22 cellular contexts compared by ENCODE assay signal in the genomic region with DNA sequence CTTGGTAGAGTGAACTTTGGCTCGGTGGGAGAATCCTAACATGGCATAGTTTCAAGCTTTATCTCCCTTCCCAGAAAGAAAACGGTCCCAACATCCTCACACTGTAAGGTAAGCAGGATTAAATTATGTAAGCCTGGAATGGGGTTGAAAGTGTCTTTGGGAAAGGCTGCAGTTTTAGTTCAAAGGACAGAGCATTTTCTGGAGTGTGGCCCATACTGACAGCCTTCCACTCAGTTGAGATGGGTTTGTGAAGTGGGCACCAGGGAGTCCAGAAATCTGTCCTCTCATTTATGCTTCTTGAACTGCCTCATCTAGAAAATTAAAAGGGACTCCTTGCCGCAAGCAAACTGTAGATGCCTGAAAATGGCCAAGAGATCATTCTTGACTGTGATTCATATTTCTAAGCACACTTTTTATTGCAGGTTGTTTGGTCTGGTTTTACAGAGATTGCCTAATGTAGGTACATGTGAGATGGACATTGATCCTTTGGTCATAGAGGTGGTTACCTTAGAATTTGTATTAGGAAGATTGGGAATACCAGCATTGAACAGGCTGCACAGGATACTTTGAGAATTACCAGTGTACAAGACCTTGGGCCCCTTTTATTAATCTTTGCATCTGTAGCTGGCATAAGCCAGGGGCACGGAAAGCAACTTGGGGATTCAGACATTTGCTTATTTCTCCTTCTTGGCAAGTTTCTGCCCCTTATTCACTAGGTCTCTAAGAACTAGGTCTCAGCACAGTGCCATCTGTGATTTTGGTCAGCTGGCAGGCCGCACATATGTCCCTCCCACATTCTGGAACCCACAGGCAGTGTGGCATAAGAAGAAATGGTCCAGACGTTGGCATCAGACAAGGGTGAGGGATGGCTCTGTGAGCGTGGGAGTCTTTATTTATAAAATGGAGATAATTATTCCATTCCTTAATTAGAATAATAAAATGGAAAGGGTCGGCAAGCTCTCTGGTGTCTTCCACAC.
"Had no signal": no experiment of that assay in that cellular context is flagged by ENCODE, and none has a peak within 500 bp of the region (broad histone marks: within the 10 kb centered on the region; RNA-seq: fewer than 3 reads in every experiment).

No MANE protein-coding gene starts in this region.

- H3K4me1 ChIP-seq: esophagus squamous epithelium, left ventricle myocardium inferior, lower lobe of right lung had no signal

- H3K36me3 Mint-ChIP-seq: natural killer cell; stimulated activated effector memory CD8-positive, alpha-beta T cell treated with anti-CD3 and anti-CD28 coated beads, Interleukin-12 subunit alpha, Interleukin-12 subunit beta, amount 100 ng/mL, for 72 hours had no signal

- H3K27ac ChIP-seq: esophagus squamous epithelium, left ventricle myocardium inferior, lower lobe of right lung, ovary, stomach, thyroid gland had no signal

- H3K27me3 ChIP-seq: esophagus squamous epithelium, ovary, stomach, thyroid gland had no signal

- FAIRE-seq: endometrium, kidney had no signal

- H3K27me3 Mint-ChIP-seq: central memory CD8-positive, alpha-beta T cell; effector memory CD8-positive, alpha-beta T cell; progenitor cell of endocrine pancreas had no signal

- H3K9me3 ChIP-seq: esophagus squamous epithelium, lower lobe of right lung, ovary, stomach, thyroid gland had no signal

- H3K4me3 Mint-ChIP-seq: central memory CD8-positive, alpha-beta T cell; effector memory CD8-positive, alpha-beta T cell; natural killer cell; stimulated activated effector memory CD8-positive, alpha-beta T cell treated with anti-CD3 and anti-CD28 coated beads, Interleukin-12 subunit alpha, Interleukin-12 subunit beta, amount 100 ng/mL, for 72 hours had no signal

- ATAC-seq: effector memory CD8-positive, alpha-beta T cell; lower lobe of right lung; natural killer cell; sciatic nerve; stimulated activated effector memory CD8-positive, alpha-beta T cell treated with anti-CD3 and anti-CD28 coated beads, Interleukin-12 subunit alpha, Interleukin-12 subunit beta, amount 100 ng/mL, for 72 hours had no signal

- H3K36me3 ChIP-seq: esophagus squamous epithelium, left ventricle myocardium inferior, lower lobe of right lung, ovary, thyroid gland had no signal

- H3K4me3 ChIP-seq: esophagus squamous epithelium, left ventricle myocardium inferior, lower lobe of right lung, ovary, stomach, thyroid gland had no signal

- DNase-seq: cortex of kidney; effector memory CD8-positive, alpha-beta T cell; erythroblast; esophagus squamous epithelium; foreskin melanocyte; kidney; left ventricle myocardium inferior; lower lobe of right lung; natural killer cell; occipital lobe; ovary; stimulated activated CD4-positive, alpha-beta T cell treated with anti-CD3 and anti-CD28 coated beads, Interleukin-2, amount 100 ng/mL, for 24 hours; stimulated activated CD4-positive, alpha-beta T cell treated with anti-CD3 and anti-CD28 coated beads, Interleukin-4, amount 100 ng/mL, for 24 hours; stimulated activated naive CD4-positive, alpha-beta T cell treated with Interleukin-2 at 50 U/mL for 16 hours; stomach; thyroid gland; trophoblast cell had no signal

- H3K27ac Mint-ChIP-seq: effector memory CD8-positive, alpha-beta T cell; natural killer cell; progenitor cell of endocrine pancreas; stimulated activated effector memory CD8-positive, alpha-beta T cell treated with anti-CD3 and anti-CD28 coated beads, Interleukin-12 subunit alpha, Interleukin-12 subunit beta, amount 100 ng/mL, for 72 hours had no signal
